In the genomic region with DNA sequence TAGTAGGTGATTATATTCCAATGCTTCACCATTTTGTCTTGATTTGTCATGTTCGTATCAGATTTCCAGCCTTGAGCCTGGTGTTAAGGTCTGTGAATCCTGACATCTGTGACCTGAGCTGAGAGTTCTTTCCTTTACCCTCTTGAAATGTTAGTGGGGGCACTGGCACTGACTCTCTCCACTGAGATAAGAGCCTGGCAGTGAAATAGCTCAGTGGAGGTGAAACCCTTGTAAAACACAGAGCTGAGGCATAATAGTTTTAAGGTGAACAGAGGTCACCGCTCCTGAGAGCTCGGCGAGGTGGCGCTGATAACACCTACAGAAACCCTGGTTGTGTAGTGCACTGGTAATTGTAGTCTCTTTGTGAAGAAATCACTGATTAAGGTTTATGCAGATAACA, we compare ENCODE assay signal across 17 cellular contexts.
"Had no signal": no experiment of that assay in that cellular context is flagged by ENCODE, and none has a peak within 500 bp of the region (broad histone marks: within the 10 kb centered on the region; RNA-seq: fewer than 3 reads in every experiment).

No MANE protein-coding gene starts in this region.

- H3K4me3 ChIP-seq: hepatocyte, mucosa of descending colon, smooth muscle cell, testis, upper lobe of left lung had no signal

- DNase-seq: activated CD4-positive, alpha-beta T cell treated with anti-CD3 and anti-CD28 coated beads for 36 hours; activated CD4-positive, alpha-beta T cell treated with anti-CD3 and anti-CD28 coated beads, Interleukin-2, amount 50 U/mL, for 48 hours; activated gamma-delta T cell treated with Interleukin-2 at 50 U/mL for 16 hours; activated T-cell treated with anti-CD3 and anti-CD28 coated beads for 4 hours; effector memory CD8-positive, alpha-beta T cell; islet precursor cell; mucosa of descending colon; naive B cell; stimulated activated CD4-positive, alpha-beta T cell treated with anti-CD3 and anti-CD28 coated beads, Interleukin-4, amount 100 ng/mL, for 24 hours; testis; upper lobe of left lung had no signal

- H3K9me3 ChIP-seq: mucosa of descending colon, testis, upper lobe of left lung had no signal

- H3K79me2 ChIP-seq: hepatocyte had no signal

- H3K27me3 ChIP-seq: hepatocyte, testis, upper lobe of left lung had no signal

- H3K4me1 ChIP-seq: testis, upper lobe of left lung had no signal

- ATAC-seq: activated CD4-positive, alpha-beta T cell treated with anti-CD3 and anti-CD28 coated beads for 36 hours; activated naive CD4-positive, alpha-beta T cell treated with anti-CD3 and anti-CD28 coated beads, Interleukin-2, amount 50 U/mL, for 72 hours; effector memory CD8-positive, alpha-beta T cell; left lobe of liver; mucosa of descending colon; sciatic nerve; stimulated activated effector memory CD8-positive, alpha-beta T cell treated with anti-CD3 and anti-CD28 coated beads, Interleukin-12 subunit alpha, Interleukin-12 subunit beta, amount 100 ng/mL, for 72 hours had no signal

- H3K36me3 ChIP-seq: upper lobe of left lung had no signal

- H3K27ac ChIP-seq: hepatocyte, testis, upper lobe of left lung had no signal

- H3K4me2 ChIP-seq: hepatocyte, smooth muscle cell had no signal
